In the genomic region with DNA sequence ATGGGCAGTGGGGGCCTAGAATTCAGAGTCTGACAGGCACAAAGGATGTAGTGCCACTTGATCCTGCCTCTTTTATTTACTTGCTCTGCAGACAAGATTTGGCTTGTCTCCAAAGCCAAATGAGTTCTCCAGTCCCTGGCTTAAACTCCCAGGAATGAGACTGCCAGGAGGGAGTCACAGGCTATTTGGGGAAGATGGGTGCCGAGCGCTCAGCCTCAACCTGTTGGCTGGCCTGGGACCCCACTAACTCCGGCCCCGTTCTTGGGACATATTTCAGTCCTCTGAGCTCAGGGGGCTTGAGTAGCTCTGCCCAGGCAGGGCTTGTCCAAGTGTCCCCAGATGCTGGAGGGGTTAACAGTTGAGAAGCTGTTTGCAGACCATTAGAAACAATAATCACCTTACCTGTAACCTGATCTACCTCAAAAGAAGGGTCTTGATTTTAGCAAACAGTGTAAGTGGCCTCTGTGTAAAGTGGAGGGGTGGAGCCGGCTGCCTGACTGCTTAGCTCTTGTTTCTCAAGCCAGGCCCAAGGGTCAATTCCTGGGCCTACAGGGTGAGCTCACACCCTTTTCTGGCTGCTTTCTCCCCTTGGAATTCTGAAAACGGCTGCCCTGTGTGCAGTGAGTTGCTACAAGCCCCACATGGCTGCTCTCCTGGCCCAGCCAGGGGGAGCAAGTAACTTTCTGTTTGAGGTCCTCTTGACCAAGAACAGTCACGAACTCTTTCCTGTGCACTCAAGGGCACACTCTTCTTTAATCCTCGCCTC, we compare ENCODE assay signal across 1 cellular context.
TF ChIP-seq lines count a peak whose summit lies in the region.

No MANE protein-coding gene starts in this region.

TF ChIP-seq in HepG2, 621 proteins besides CTCF, POLR2A, EP300 and RAD21 (continued from another document and continues in another):
- TF ChIP-seq, protein P1, sequence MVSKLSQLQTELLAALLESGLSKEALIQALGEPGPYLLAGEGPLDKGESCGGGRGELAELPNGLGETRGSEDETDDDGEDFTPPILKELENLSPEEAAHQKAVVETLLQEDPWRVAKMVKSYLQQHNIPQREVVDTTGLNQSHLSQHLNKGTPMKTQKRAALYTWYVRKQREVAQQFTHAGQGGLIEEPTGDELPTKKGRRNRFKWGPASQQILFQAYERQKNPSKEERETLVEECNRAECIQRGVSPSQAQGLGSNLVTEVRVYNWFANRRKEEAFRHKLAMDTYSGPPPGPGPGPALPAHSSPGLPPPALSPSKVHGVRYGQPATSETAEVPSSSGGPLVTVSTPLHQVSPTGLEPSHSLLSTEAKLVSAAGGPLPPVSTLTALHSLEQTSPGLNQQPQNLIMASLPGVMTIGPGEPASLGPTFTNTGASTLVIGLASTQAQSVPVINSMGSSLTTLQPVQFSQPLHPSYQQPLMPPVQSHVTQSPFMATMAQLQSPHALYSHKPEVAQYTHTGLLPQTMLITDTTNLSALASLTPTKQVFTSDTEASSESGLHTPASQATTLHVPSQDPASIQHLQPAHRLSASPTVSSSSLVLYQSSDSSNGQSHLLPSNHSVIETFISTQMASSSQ (IDR thresholded peaks at IDR 0.05; ENCODE audit: low read depth), result peak; percentile 52; the same call in 1 of the 2 replicates
- TF ChIP-seq, protein P1 (CRISPR knock-in tag; IDR thresholded peaks at IDR 0.05; ENCODE audit: borderline replicate concordance), result peak; percentile 83
- TF ChIP-seq, protein P2, sequence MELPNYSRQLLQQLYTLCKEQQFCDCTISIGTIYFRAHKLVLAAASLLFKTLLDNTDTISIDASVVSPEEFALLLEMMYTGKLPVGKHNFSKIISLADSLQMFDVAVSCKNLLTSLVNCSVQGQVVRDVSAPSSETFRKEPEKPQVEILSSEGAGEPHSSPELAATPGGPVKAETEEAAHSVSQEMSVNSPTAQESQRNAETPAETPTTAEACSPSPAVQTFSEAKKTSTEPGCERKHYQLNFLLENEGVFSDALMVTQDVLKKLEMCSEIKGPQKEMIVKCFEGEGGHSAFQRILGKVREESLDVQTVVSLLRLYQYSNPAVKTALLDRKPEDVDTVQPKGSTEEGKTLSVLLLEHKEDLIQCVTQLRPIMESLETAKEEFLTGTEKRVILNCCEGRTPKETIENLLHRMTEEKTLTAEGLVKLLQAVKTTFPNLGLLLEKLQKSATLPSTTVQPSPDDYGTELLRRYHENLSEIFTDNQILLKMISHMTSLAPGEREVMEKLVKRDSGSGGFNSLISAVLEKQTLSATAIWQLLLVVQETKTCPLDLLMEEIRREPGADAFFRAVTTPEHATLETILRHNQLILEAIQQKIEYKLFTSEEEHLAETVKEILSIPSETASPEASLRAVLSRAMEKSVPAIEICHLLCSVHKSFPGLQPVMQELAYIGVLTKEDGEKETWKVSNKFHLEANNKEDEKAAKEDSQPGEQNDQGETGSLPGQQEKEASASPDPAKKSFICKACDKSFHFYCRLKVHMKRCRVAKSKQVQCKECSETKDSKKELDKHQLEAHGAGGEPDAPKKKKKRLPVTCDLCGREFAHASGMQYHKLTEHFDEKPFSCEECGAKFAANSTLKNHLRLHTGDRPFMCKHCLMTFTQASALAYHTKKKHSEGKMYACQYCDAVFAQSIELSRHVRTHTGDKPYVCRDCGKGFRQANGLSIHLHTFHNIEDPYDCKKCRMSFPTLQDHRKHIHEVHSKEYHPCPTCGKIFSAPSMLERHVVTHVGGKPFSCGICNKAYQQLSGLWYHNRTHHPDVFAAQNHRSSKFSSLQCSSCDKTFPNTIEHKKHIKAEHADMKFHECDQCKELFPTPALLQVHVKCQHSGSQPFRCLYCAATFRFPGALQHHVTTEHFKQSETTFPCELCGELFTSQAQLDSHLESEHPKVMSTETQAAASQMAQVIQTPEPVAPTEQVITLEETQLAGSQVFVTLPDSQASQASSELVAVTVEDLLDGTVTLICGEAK (IDR thresholded peaks at IDR 0.05), result no peak
- TF ChIP-seq, protein P2 (CRISPR knock-in tag; IDR thresholded peaks at IDR 0.05), result 0 out of 2 replicates have a peak, but pooled peaks have one; percentile 32
- TF ChIP-seq, protein P3, sequence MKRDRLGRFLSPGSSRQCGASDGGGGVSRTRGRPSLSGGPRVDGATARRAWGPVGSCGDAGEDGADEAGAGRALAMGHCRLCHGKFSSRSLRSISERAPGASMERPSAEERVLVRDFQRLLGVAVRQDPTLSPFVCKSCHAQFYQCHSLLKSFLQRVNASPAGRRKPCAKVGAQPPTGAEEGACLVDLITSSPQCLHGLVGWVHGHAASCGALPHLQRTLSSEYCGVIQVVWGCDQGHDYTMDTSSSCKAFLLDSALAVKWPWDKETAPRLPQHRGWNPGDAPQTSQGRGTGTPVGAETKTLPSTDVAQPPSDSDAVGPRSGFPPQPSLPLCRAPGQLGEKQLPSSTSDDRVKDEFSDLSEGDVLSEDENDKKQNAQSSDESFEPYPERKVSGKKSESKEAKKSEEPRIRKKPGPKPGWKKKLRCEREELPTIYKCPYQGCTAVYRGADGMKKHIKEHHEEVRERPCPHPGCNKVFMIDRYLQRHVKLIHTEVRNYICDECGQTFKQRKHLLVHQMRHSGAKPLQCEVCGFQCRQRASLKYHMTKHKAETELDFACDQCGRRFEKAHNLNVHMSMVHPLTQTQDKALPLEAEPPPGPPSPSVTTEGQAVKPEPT (CRISPR knock-in tag; IDR thresholded peaks at IDR 0.05; ENCODE audit: low read depth), result peak; percentile 50; the same call in 1 of the 2 replicates
- peak; percentile 86 for TF ChIP-seq SP5 (CRISPR knock-in tag; IDR thresholded peaks at IDR 0.05; ENCODE audit: borderline replicate concordance, low read depth)
- peak; percentile 99 for TF ChIP-seq GFI1 (CRISPR knock-in tag; IDR thresholded peaks at IDR 0.05; ENCODE audit: borderline replicate concordance)
- TF ChIP-seq ERF (CRISPR knock-in tag; IDR thresholded peaks at IDR 0.05), result peak; percentile 73; the same call in 1 of the 2 replicates
- TF ChIP-seq ZMAT3 (CRISPR knock-in tag; conservative IDR thresholded peaks at IDR 0.05), result no peak; the same call in 1 of the 2 replicates
- no peak for TF ChIP-seq GPN1 (CRISPR knock-in tag; IDR thresholded peaks at IDR 0.05; ENCODE audit: borderline replicate concordance)
- TF ChIP-seq, protein P4, sequence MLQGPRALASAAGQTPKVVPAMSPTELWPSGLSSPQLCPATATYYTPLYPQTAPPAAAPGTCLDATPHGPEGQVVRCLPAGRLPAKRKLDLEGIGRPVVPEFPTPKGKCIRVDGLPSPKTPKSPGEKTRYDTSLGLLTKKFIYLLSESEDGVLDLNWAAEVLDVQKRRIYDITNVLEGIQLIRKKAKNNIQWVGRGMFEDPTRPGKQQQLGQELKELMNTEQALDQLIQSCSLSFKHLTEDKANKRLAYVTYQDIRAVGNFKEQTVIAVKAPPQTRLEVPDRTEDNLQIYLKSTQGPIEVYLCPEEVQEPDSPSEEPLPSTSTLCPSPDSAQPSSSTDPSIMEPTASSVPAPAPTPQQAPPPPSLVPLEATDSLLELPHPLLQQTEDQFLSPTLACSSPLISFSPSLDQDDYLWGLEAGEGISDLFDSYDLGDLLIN (CRISPR knock-in tag; IDR thresholded peaks at IDR 0.05; ENCODE audit: borderline replicate concordance), result no peak
- TF ChIP-seq FOXP1 (IDR thresholded peaks at IDR 0.05), result no peak
- peak; percentile 46; the same call in 1 of the 2 replicates for TF ChIP-seq FOXP1 (CRISPR knock-in tag; IDR thresholded peaks at IDR 0.05)
- peak; percentile 85; the same call in 1 of the 2 replicates for TF ChIP-seq ZBTB3 (CRISPR knock-in tag; IDR thresholded peaks at IDR 0.05; ENCODE audit: borderline replicate concordance, low read depth)
- peak; percentile 63; the same call in 1 of the 2 replicates for TF ChIP-seq ZNF292 (CRISPR knock-in tag; IDR thresholded peaks at IDR 0.05; ENCODE audit: borderline replicate concordance, low read depth)
- TF ChIP-seq TOPORS (CRISPR knock-in tag; IDR thresholded peaks at IDR 0.05), result 0 out of 2 replicates have a peak, but pooled peaks have one; percentile 9
- 0 out of 2 replicates have a peak, but pooled peaks have one; percentile 18 for TF ChIP-seq KLF11 (CRISPR knock-in tag; IDR thresholded peaks at IDR 0.05)
- no peak; the same call in 1 of the 2 replicates for TF ChIP-seq KLF15 (CRISPR knock-in tag; IDR thresholded peaks at IDR 0.05; ENCODE audit: borderline replicate concordance)
- peak; percentile 78; the same call in 1 of the 2 replicates for TF ChIP-seq JUN (CRISPR knock-in tag; IDR thresholded peaks at IDR 0.05)
- TF ChIP-seq ELF3 (CRISPR knock-in tag; IDR thresholded peaks at IDR 0.05), result peak; percentile 52; the same call in 1 of the 2 replicates
- no peak; the same call in 1 of the 2 replicates for TF ChIP-seq ZNF572 (CRISPR knock-in tag; IDR thresholded peaks at IDR 0.05)
- TF ChIP-seq SMARCC2 (IDR thresholded peaks at IDR 0.05), result no peak
- TF ChIP-seq, protein P5, sequence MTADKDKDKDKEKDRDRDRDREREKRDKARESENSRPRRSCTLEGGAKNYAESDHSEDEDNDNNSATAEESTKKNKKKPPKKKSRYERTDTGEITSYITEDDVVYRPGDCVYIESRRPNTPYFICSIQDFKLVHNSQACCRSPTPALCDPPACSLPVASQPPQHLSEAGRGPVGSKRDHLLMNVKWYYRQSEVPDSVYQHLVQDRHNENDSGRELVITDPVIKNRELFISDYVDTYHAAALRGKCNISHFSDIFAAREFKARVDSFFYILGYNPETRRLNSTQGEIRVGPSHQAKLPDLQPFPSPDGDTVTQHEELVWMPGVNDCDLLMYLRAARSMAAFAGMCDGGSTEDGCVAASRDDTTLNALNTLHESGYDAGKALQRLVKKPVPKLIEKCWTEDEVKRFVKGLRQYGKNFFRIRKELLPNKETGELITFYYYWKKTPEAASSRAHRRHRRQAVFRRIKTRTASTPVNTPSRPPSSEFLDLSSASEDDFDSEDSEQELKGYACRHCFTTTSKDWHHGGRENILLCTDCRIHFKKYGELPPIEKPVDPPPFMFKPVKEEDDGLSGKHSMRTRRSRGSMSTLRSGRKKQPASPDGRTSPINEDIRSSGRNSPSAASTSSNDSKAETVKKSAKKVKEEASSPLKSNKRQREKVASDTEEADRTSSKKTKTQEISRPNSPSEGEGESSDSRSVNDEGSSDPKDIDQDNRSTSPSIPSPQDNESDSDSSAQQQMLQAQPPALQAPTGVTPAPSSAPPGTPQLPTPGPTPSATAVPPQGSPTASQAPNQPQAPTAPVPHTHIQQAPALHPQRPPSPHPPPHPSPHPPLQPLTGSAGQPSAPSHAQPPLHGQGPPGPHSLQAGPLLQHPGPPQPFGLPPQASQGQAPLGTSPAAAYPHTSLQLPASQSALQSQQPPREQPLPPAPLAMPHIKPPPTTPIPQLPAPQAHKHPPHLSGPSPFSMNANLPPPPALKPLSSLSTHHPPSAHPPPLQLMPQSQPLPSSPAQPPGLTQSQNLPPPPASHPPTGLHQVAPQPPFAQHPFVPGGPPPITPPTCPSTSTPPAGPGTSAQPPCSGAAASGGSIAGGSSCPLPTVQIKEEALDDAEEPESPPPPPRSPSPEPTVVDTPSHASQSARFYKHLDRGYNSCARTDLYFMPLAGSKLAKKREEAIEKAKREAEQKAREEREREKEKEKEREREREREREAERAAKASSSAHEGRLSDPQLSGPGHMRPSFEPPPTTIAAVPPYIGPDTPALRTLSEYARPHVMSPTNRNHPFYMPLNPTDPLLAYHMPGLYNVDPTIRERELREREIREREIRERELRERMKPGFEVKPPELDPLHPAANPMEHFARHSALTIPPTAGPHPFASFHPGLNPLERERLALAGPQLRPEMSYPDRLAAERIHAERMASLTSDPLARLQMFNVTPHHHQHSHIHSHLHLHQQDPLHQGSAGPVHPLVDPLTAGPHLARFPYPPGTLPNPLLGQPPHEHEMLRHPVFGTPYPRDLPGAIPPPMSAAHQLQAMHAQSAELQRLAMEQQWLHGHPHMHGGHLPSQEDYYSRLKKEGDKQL (CRISPR knock-in tag; IDR thresholded peaks at IDR 0.05; ENCODE audit: low read depth), result peak; percentile 77; the same call in 1 of the 2 replicates
- no peak for TF ChIP-seq HNRNPL (IDR thresholded peaks at IDR 0.05; ENCODE audit: low read depth, low read length)
- TF ChIP-seq, protein P6, sequence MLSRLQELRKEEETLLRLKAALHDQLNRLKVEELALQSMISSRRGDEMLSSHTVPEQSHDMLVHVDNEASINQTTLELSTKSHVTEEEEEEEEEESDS (CRISPR knock-in tag; IDR thresholded peaks at IDR 0.05; ENCODE audit: borderline replicate concordance), result peak; percentile 85; the same call in 1 of the 2 replicates
- peak; percentile 71; the same call in 1 of the 2 replicates for TF ChIP-seq SNAPC2 (CRISPR knock-in tag; IDR thresholded peaks at IDR 0.05)
- TF ChIP-seq ETV6 (CRISPR knock-in tag; conservative IDR thresholded peaks at IDR 0.05), result 0 out of 2 replicates have a peak, but pooled peaks have one; percentile 12
- TF ChIP-seq NFKBIZ (CRISPR knock-in tag; IDR thresholded peaks at IDR 0.05), result peak; percentile 75; the same call in 1 of the 2 replicates
- TF ChIP-seq KMT2A (CRISPR knock-in tag; IDR thresholded peaks at IDR 0.05), result peak; percentile 58; the same call in 1 of the 2 replicates
